In genomic region chr7:153381275-153382119, GRCh38 we compare ENCODE assay signal across 9 cellular contexts.
A peak's percentile ranks its signal among the peaks of the same experiment; 100 is the strongest.
DNase-seq lines count a peak whose midpoint lies in the region; ATAC-seq, FAIRE-seq and TF ChIP-seq lines count a peak whose summit lies in the region.
"Had no signal": no experiment of that assay in that cellular context is flagged by ENCODE, and none has a peak within 500 bp of the region (broad histone marks: within the 10 kb centered on the region; RNA-seq: fewer than 3 reads in every experiment).

No MANE protein-coding gene starts in this region.

- intact Hi-C loops in CD14-positive monocyte (cut with micrococcal nuclease): no loop called here
- intact Hi-C loops in kidney (cut with DNase I): no loop called here
- intact Hi-C loops in upper lobe of right lung (cut with DNase I): no loop called here

- H3K9me3 Mint-ChIP-seq in CD14-positive monocyte (peaks cover 0 to 2% (median 0%) of the 10 kb centered on the region in 7 donors), glutamatergic neuron (ENCODE audit: unreplicated experiment) (peaks cover 13% of the 10 kb centered on the region)
- peaks cover under 1 to 4% of the 10 kb centered on the region in 2 donors for H3K9me3 Mint-ChIP-seq in effector memory CD8-positive, alpha-beta T cell

- H3K36me3 ChIP-seq in kidney (ENCODE audit: control insufficient read depth in 1 of 2, insufficient read depth in 2 of 2, low read length in 2 of 2) (no peaks in the 10 kb centered on the region), upper lobe of right lung (no peaks in the 10 kb centered on the region)

- TF ChIP-seq CTCF in CD14-positive monocyte (IDR thresholded peaks at IDR 0.05) (peak; percentile 38), kidney (IDR thresholded peaks at IDR 0.05; ENCODE audit: borderline replicate concordance, extremely low read depth, insufficient read depth) (peak; percentile 82), upper lobe of right lung (IDR thresholded peaks at IDR 0.05) (peak; percentile 85), glutamatergic neuron (IDR thresholded peaks at IDR 0.05; ENCODE audit: partially characterized antibody, unreplicated experiment) (no peak)

- DNase-seq in CD14-positive monocyte (ENCODE audit: low spot score) (no peak), Kasumi-1 (lab: John Stamatoyannopoulos, UW) (peak; percentile 24 to 32), anterior cingulate cortex (lab: John Stamatoyannopoulos, UW) (peak in 33 of 58 donors; percentile 1 to 45 (median 7)), kidney (no peak), upper lobe of right lung (peak; percentile 66), glutamatergic neuron (no peak)
- no peak for DNase-seq in effector memory CD8-positive, alpha-beta T cell

- H3K4me3 Mint-ChIP-seq in CD14-positive monocyte (no peak overlapping the region), glutamatergic neuron (ENCODE audit: unreplicated experiment) (no peak overlapping the region)
- no peak overlapping the region for H3K4me3 Mint-ChIP-seq in effector memory CD8-positive, alpha-beta T cell

- H3K9me3 ChIP-seq in kidney (ENCODE audit: control insufficient read depth in 1 of 2, low read length in 2 of 2) (no peaks in the 10 kb centered on the region), upper lobe of right lung (no peaks in the 10 kb centered on the region)

- H3K27me3 Mint-ChIP-seq in CD14-positive monocyte (ENCODE audit: low read depth in 3 of 3): no peaks in the 10 kb centered on the region
- H3K27me3 Mint-ChIP-seq in glutamatergic neuron (ENCODE audit: unreplicated experiment): peaks cover 1% of the 10 kb centered on the region
- H3K27me3 Mint-ChIP-seq in effector memory CD8-positive, alpha-beta T cell: no peaks in the 10 kb centered on the region

- H3K27ac ChIP-seq in kidney (ENCODE audit: low read depth in 2 of 2, low read length in 2 of 2): no peak overlapping the region
- H3K27ac ChIP-seq in upper lobe of right lung: no peak overlapping the region
- H3K27ac ChIP-seq: epithelial cell of prostate had no signal

- FAIRE-seq in kidney (lab: Jason Lieb, UNC): no peak

- H3K36me3 Mint-ChIP-seq in CD14-positive monocyte: no peaks in the 10 kb centered on the region
- peaks cover 8% of the 10 kb centered on the region for H3K36me3 Mint-ChIP-seq in glutamatergic neuron (ENCODE audit: unreplicated experiment)
- H3K36me3 Mint-ChIP-seq in effector memory CD8-positive, alpha-beta T cell (ENCODE audit: insufficient read depth): no peaks in the 10 kb centered on the region

- no peak overlapping the region for H3K27ac Mint-ChIP-seq in CD14-positive monocyte
- no peak overlapping the region for H3K27ac Mint-ChIP-seq in glutamatergic neuron (ENCODE audit: unreplicated experiment)
- no peak overlapping the region for H3K27ac Mint-ChIP-seq in effector memory CD8-positive, alpha-beta T cell

- H3K9ac ChIP-seq in kidney (ENCODE audit: low read length in 2 of 2): no peak overlapping the region

- ATAC-seq in GM18858 (IDR thresholded peaks at IDR 0.05; ENCODE audit: unreplicated experiment) (peak; percentile 78), upper lobe of right lung (peak; percentile 85)
- no peak for ATAC-seq in effector memory CD8-positive, alpha-beta T cell (replicated peaks)

- H3K4me3 ChIP-seq in kidney (ENCODE audit: low read length in 2 of 2): no peak overlapping the region
- no peak overlapping the region for H3K4me3 ChIP-seq in upper lobe of right lung

- H3K4me1 Mint-ChIP-seq in CD14-positive monocyte: no peaks in the 10 kb centered on the region
- no peaks in the 10 kb centered on the region for H3K4me1 Mint-ChIP-seq in glutamatergic neuron (ENCODE audit: low read depth, unreplicated experiment)
- H3K4me1 Mint-ChIP-seq in effector memory CD8-positive, alpha-beta T cell (ENCODE audit: low read depth in 2 of 2): no peaks in the 10 kb centered on the region

- H3K4me1 ChIP-seq in kidney (ENCODE audit: control insufficient read depth in 1 of 2, insufficient read depth in 1 of 2, low read depth in 1 of 2, low read length in 2 of 2) (no peaks in the 10 kb centered on the region), upper lobe of right lung (peaks cover 4% of the 10 kb centered on the region)

- no peaks in the 10 kb centered on the region for H3K27me3 ChIP-seq in upper lobe of right lung

Comparison
In these comparisons a context has a peak if more than half of its experiments do, and no peak if none do; other contexts are left out.
1. DNase-seq: peak in Kasumi-1 (2 of 2), anterior cingulate cortex (33 of 58) and upper lobe of right lung (single experiment); none in CD14-positive monocyte (single experiment), kidney (single experiment), glutamatergic neuron (single experiment) and effector memory CD8-positive, alpha-beta T cell (0 of 3).